Comparison of ENCODE assay signal across 1 cellular context in genomic region chr14:63543000-63543825, GRCh38.
A peak's percentile ranks its signal among the peaks of the same experiment; 100 is the strongest.
TF ChIP-seq lines count a peak whose summit lies in the region.

Gene PPP2R5E (minus strand): TSS chr14:63543377. CDS start chr14:63539685, 3,692 bp downstream.

TF ChIP-seq in WTC11, 78 proteins besides CTCF, POLR2A, EP300 and RAD21 (continued from another document):
- TF ChIP-seq USF2 (CRISPR knock-in tag; IDR thresholded peaks at IDR 0.05) (no peak), ZNF219 (CRISPR knock-in tag; IDR thresholded peaks at IDR 0.05; ENCODE audit: borderline replicate concordance) (no peak), PREB (CRISPR knock-in tag; IDR thresholded peaks at IDR 0.05; ENCODE audit: borderline replicate concordance) (no peak), ELF4 (CRISPR knock-in tag; IDR thresholded peaks at IDR 0.05; ENCODE audit: low read depth) (no peak), FOXK1 (CRISPR knock-in tag; IDR thresholded peaks at IDR 0.05) (peak; percentile 76), CREM (CRISPR knock-in tag; IDR thresholded peaks at IDR 0.05) (peak; percentile 51; the same call in 1 of the 2 replicates), FOXP4 (CRISPR knock-in tag; IDR thresholded peaks at IDR 0.05) (no peak; the same call in 1 of the 2 replicates), ZNF281 (CRISPR knock-in tag; IDR thresholded peaks at IDR 0.05) (no peak), MXD4 (CRISPR knock-in tag; IDR thresholded peaks at IDR 0.05; ENCODE audit: borderline replicate concordance) (no peak), ZNF396 (CRISPR knock-in tag; IDR thresholded peaks at IDR 0.05; ENCODE audit: borderline replicate concordance) (no peak), ATF3 (CRISPR knock-in tag; conservative IDR thresholded peaks at IDR 0.05) (no peak), ZBTB43 (CRISPR knock-in tag; IDR thresholded peaks at IDR 0.05) (peak; percentile 80; the same call in 1 of the 2 replicates), ZNF532 (CRISPR knock-in tag; IDR thresholded peaks at IDR 0.05; ENCODE audit: borderline replicate concordance) (no peak), JAZF1 (CRISPR knock-in tag; IDR thresholded peaks at IDR 0.05) (no peak), STAT6 (CRISPR knock-in tag; conservative IDR thresholded peaks at IDR 0.05; ENCODE audit: low read depth) (no peak), EMX1 (CRISPR knock-in tag; IDR thresholded peaks at IDR 0.05) (no peak), RORB (CRISPR knock-in tag; IDR thresholded peaks at IDR 0.05) (no peak), SOX15 (CRISPR knock-in tag; IDR thresholded peaks at IDR 0.05) (no peak), PRRX2 (CRISPR knock-in tag; IDR thresholded peaks at IDR 0.05) (no peak), PRDM15 (CRISPR knock-in tag; IDR thresholded peaks at IDR 0.05) (no peak), IRF2 (CRISPR knock-in tag; IDR thresholded peaks at IDR 0.05; ENCODE audit: borderline replicate concordance, low read depth) (no peak), ETV6 (CRISPR knock-in tag; IDR thresholded peaks at IDR 0.05) (0 out of 2 replicates have a peak, but pooled peaks have one; percentile 17), OVOL2 (CRISPR knock-in tag; IDR thresholded peaks at IDR 0.05; ENCODE audit: borderline replicate concordance) (no peak), ZNF138 (CRISPR knock-in tag; conservative IDR thresholded peaks at IDR 0.05) (no peak)
- TF ChIP-seq, protein P1, sequence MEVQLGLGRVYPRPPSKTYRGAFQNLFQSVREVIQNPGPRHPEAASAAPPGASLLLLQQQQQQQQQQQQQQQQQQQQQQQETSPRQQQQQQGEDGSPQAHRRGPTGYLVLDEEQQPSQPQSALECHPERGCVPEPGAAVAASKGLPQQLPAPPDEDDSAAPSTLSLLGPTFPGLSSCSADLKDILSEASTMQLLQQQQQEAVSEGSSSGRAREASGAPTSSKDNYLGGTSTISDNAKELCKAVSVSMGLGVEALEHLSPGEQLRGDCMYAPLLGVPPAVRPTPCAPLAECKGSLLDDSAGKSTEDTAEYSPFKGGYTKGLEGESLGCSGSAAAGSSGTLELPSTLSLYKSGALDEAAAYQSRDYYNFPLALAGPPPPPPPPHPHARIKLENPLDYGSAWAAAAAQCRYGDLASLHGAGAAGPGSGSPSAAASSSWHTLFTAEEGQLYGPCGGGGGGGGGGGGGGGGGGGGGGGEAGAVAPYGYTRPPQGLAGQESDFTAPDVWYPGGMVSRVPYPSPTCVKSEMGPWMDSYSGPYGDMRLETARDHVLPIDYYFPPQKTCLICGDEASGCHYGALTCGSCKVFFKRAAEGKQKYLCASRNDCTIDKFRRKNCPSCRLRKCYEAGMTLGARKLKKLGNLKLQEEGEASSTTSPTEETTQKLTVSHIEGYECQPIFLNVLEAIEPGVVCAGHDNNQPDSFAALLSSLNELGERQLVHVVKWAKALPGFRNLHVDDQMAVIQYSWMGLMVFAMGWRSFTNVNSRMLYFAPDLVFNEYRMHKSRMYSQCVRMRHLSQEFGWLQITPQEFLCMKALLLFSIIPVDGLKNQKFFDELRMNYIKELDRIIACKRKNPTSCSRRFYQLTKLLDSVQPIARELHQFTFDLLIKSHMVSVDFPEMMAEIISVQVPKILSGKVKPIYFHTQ (CRISPR knock-in tag; IDR thresholded peaks at IDR 0.05), result no peak
